ENCODE assay signal across 28 cellular contexts in the genomic region with DNA sequence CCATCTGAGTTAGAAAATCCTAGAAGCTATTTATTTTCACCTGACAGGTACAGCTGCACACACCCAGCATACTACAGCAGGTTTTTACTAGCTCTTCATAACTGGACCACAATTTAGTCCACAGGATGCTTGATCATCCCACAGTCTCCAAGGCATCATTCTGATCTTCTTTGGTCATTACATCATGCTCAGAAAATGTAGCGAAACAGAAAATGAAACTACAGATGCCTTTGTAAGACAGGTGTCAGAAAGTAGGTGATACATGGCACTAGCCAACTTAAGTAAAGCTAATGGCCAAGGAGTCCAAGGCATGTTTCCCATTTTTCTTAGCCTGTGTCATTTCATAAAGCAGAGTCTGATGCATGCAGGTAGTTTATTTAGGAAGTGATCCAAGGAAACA.
DNase-seq lines count a peak whose midpoint lies in the region; ATAC-seq and TF ChIP-seq lines count a peak whose summit lies in the region.
"Had no signal": no experiment of that assay in that cellular context is flagged by ENCODE, and none has a peak within 500 bp of the region (broad histone marks: within the 10 kb centered on the region; RNA-seq: fewer than 3 reads in every experiment).

No MANE protein-coding gene starts in this region.

- peak; percentile 3 for DNase-seq in mammary epithelial cell
- no peak for DNase-seq in COLO668 (lab: John Stamatoyannopoulos, UW; ENCODE audit: unreplicated experiment)
- no peak for DNase-seq in left lung
- no peak for DNase-seq in NCI-H1105 (lab: John Stamatoyannopoulos, UW)
- DNase-seq in pons (ENCODE audit: low spot score): no peak
- DNase-seq: activated CD4-positive, alpha-beta T cell treated with anti-CD3 and anti-CD28 coated beads, Interleukin-2, amount 50 U/mL, for 4 hours; activated CD4-positive, CD25-positive, alpha-beta regulatory T cell; activated naive CD4-positive, alpha-beta T cell treated with Interleukin-2 at 50 U/mL for 16 hours; cerebellar nuclear complex; DMS53; GDM1; H9; KG1; midbrain; MV-4-11; naive thymus-derived CD4-positive, alpha-beta T cell; NCI-H146; NCI-H524 treated with DMSO at 0.1 percent for 48 hours; sigmoid colon; stimulated activated naive B cell treated with anti-CD40 and anti-IgM and Interleukin-4, amounts not matched to agents 10 μg/mL and 1 μg/mL and 100 μg/mL, for 72 hours; T-helper 1 cell had no signal

- no peak overlapping the region for H2AFZ ChIP-seq in mammary epithelial cell (ENCODE audit: low read depth, low read length)

- intact Hi-C loops in mammary epithelial cell (cut with micrococcal nuclease) (no loop called here), left lung (cut with DNase I) (no loop called here)

- H3K4me3 ChIP-seq in mammary epithelial cell (replicated peaks in 1 of 3; ENCODE audit: insufficient read depth in 1 of 3, low read depth in 2 of 3, low read length in 3 of 3): no peak overlapping the region
- H3K4me3 ChIP-seq in left lung: no peak overlapping the region
- H3K4me3 ChIP-seq: BLaER1, prostate gland, sigmoid colon, SJSA1, thoracic aorta had no signal

- H3K9me3 ChIP-seq in mammary epithelial cell (replicated peaks; ENCODE audit: insufficient read depth, low read length): no peaks in the 10 kb centered on the region
- peaks cover 0 to 16% of the 10 kb centered on the region in 2 donors for H3K9me3 ChIP-seq in left lung
- H3K9me3 ChIP-seq: prostate gland, SJSA1, thoracic aorta had no signal

- H3K4me1 ChIP-seq in mammary epithelial cell (ENCODE audit: insufficient read depth, low read length): no peaks in the 10 kb centered on the region
- H3K4me1 ChIP-seq in left lung: no peaks in the 10 kb centered on the region
- H3K4me1 ChIP-seq: BLaER1, prostate gland, sigmoid colon, SJSA1 had no signal

- 83% methylated on average over 1 of the region's 1 CpG for WGBS in mammary epithelial cell (ENCODE audit: low coverage, missing lambda C conversion rate)

- dilution Hi-C loops in mammary epithelial cell (cut with HindIII; ENCODE audit: low sequenced_read_pairs): no loop called here

- TF ChIP-seq CTCF in mammary epithelial cell (conservative IDR thresholded peaks at IDR 0.05 in 1 of 2, IDR thresholded peaks at IDR 0.05 in 1 of 2; ENCODE audit: extremely low read depth in 1 of 2, insufficient read depth in 1 of 2, low read depth in 1 of 2, low read length in 2 of 2): no peak
- no peak for TF ChIP-seq CTCF in left lung (IDR thresholded peaks at IDR 0.05)

- H3K79me2 ChIP-seq in mammary epithelial cell (ENCODE audit: insufficient read depth, low read length): no peaks in the 10 kb centered on the region

- H3K9ac ChIP-seq in mammary epithelial cell (ENCODE audit: insufficient read depth, low read length): no peak overlapping the region
- H3K9ac ChIP-seq: BLaER1 had no signal

- H3K27me3 ChIP-seq in mammary epithelial cell (ENCODE audit: insufficient read depth, low read length): no peaks in the 10 kb centered on the region
- H3K27me3 ChIP-seq in left lung: no peaks in the 10 kb centered on the region
- H3K27me3 ChIP-seq: BLaER1, sigmoid colon, SJSA1 had no signal

- in situ Hi-C loops in mammary epithelial cell (cut with MboI; ENCODE audit: low sequenced_read_pairs in 2 of 2): no loop called here

- H3K27ac ChIP-seq in mammary epithelial cell (ENCODE audit: insufficient read depth, low read depth, low read length) (no peak overlapping the region), left lung (no peak overlapping the region)
- H3K27ac ChIP-seq: BLaER1, prostate gland, sigmoid colon, SJSA1, thoracic aorta had no signal

- H3K4me2 ChIP-seq in mammary epithelial cell (ENCODE audit: insufficient read depth, low read depth, low read length): no peak overlapping the region
- H3K4me2 ChIP-seq: BLaER1 had no signal

- no peaks in the 10 kb centered on the region for H4K20me1 ChIP-seq in mammary epithelial cell (ENCODE audit: insufficient read depth, low read length)
- H4K20me1 ChIP-seq: BLaER1 had no signal

- no TSS peak for BruUV-seq in mammary epithelial cell (replicated peaks; lab: Mats Ljungman, UMichigan)

- H3K36me3 ChIP-seq in mammary epithelial cell (ENCODE audit: insufficient read depth, low read length) (no peaks in the 10 kb centered on the region), left lung (no peaks in the 10 kb centered on the region)
- H3K36me3 ChIP-seq: BLaER1, prostate gland, sigmoid colon, SJSA1, thoracic aorta had no signal

- peak; percentile 59 for ATAC-seq in GM18520 (IDR thresholded peaks at IDR 0.05; ENCODE audit: unreplicated experiment)
- peak; percentile 70 for ATAC-seq in HG02588 (IDR thresholded peaks at IDR 0.05; ENCODE audit: unreplicated experiment)
- peak; percentile 49 for ATAC-seq in HG03442 (IDR thresholded peaks at IDR 0.05; ENCODE audit: unreplicated experiment)
- ATAC-seq in left lung: no peak
- ATAC-seq: naive thymus-derived CD4-positive, alpha-beta T cell; stimulated activated naive B cell treated with anti-CD40 and anti-IgM and Interleukin-4, amounts not matched to agents 10 μg/mL and 1 μg/mL and 100 μg/mL, for 72 hours had no signal

- CTCF ChIA-PET in mammary epithelial cell (lab: Charles Lee; ENCODE audit: low non-redundant PET): no interaction called here
